21 cellular contexts compared by ENCODE assay signal in the genomic region with DNA sequence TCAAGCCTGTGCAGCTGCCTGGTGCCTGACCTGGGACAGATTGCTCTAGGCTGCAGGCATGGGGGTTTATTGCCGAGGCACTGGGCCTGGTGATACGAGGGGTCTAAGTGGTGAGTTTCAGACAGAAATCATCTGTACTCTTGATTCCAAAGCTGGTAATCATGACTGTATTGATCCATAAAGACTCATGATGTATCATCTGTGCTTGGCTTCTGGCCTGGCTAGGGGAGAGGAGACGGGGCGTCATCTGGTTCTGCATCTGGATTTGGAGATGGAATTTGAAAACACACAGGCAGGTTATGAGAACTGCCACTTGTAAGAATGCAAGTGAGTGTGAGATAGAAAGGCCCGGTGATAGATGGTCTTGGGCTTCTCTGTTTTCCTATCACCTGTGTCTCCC.
"Had no signal": no experiment of that assay in that cellular context is flagged by ENCODE, and none has a peak within 500 bp of the region (broad histone marks: within the 10 kb centered on the region; RNA-seq: fewer than 3 reads in every experiment).

No MANE protein-coding gene starts in this region.

- H3K4me3 ChIP-seq: mucosa of descending colon, thoracic aorta, upper lobe of left lung had no signal

- H3K9me3 ChIP-seq: mucosa of descending colon, thoracic aorta, upper lobe of left lung had no signal

- H3K27ac ChIP-seq: brain microvascular endothelial cell, upper lobe of left lung had no signal

- FAIRE-seq: endometrium, frontal cortex, islet of Langerhans had no signal

- H3K36me3 ChIP-seq: brain microvascular endothelial cell, thoracic aorta, upper lobe of left lung had no signal

- H3K27me3 ChIP-seq: brain microvascular endothelial cell, upper lobe of left lung had no signal

- DNase-seq: activated CD4-positive, alpha-beta T cell treated with anti-CD3 and anti-CD28 coated beads, Interleukin-2, amount 50 U/mL, for 1 hour; activated CD4-positive, CD25-positive, alpha-beta regulatory T cell treated with anti-CD3 and anti-CD28 coated beads, Interleukin-2, amount 50 U/mL, for 72 hours; activated CD8-positive, alpha-beta T cell treated with anti-CD3 and anti-CD28 coated beads, Interleukin-2, amount 10 ng/mL, durations not matched to agents 7 days and 5 days; activated gamma-delta T cell treated with Interleukin-2 at 50 U/mL for 16 hours; activated T-cell treated with anti-CD3 and anti-CD28 coated beads, Interleukin-2, amount 50 U/mL, for 1 hour; aorta; brain microvascular endothelial cell; caudate nucleus; effector CD4-positive, alpha-beta T cell; left ventricle myocardium superior; mucosa of descending colon; posterior cingulate gyrus; retina; stimulated activated CD4-positive, alpha-beta T cell treated with anti-CD3 and anti-CD28 coated beads, Interleukin-2, amount 100 ng/mL, for 48 hours; stimulated activated CD8-positive, alpha-beta memory T cell treated with anti-CD3 and anti-CD28 coated beads, Interleukin-4, amount 100 ng/mL, for 48 hours; stimulated activated naive CD4-positive, alpha-beta T cell; upper lobe of left lung had no signal

- ATAC-seq: activated CD8-positive, alpha-beta T cell treated with anti-CD3 and anti-CD28 coated beads, Interleukin-2, amount 10 ng/mL, durations not matched to agents 7 days and 5 days; left ventricle myocardium superior; mucosa of descending colon had no signal
